8 cellular contexts compared by ENCODE assay signal in the genomic region with DNA sequence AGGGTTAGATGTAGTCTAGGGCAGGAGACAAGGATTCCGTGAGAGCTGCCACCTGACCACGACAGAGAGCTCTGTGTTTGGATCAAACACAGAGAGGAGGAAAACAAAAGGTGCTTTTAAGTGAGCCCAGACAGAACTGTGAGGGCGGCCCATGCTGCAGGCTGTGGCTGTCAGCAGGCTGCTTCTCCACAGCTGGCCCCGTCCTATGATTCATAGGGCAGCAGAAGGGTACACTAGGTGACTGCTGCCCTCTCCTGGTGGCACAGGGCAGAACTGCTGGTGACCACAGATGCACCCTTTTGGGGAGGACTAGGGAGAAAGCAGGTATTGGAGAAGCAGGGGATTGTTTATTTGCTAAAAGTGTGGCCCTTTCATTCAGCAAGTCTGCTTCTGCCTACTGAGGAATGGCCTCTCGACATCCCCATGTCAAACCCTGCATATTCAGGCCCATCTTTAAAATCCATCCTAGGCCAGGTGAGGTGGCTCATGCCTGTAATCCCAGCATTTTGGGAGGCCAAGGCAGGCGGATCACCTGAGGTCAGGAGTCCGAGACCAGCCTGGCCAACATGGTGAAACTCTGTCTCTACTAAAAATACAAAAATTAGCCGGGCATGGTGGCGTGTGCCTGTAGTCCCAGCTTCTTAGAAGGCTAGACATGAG.
DNase-seq lines count a peak whose midpoint lies in the region; ATAC-seq, FAIRE-seq and TF ChIP-seq lines count a peak whose summit lies in the region.
"Not testable (repeated sequence)": the region's sequence is repeated elsewhere in the genome, so short reads cannot be mapped to it uniquely, and the experiment has no call there.

No MANE protein-coding gene starts in this region.

- H3K4me3 Mint-ChIP-seq in CD14-positive monocyte; activated CD4-positive, alpha-beta T cell treated with anti-CD3 and anti-CD28 coated beads, Interleukin-2, amount 10 ng/mL, durations not matched to agents 7 days and 5 days: not testable (repeated sequence)
- H3K4me3 Mint-ChIP-seq in brain (peak overlapping the region in 2 of 5 experiments; percentile 64 to 87), neural crest cell (peak overlapping the region; percentile 87)

- TF ChIP-seq CTCF in CD14-positive monocyte (IDR thresholded peaks at IDR 0.05) (peak; percentile 82), brain (conservative IDR thresholded peaks at IDR 0.05) (peak; percentile 80 to 90), neural crest cell (conservative IDR thresholded peaks at IDR 0.05) (peak; percentile 83)

- intact Hi-C loops in CD14-positive monocyte (cut with micrococcal nuclease), result loop anchor here in 1 of 2 donors (5.0 kb wide), 1 partner anchor 237 kb away; no protein-coding TSS in a partner anchor
- intact Hi-C loops in Right ventricle myocardium superior (cut with DNase I), result not testable (repeated sequence)

- H3K36me3 Mint-ChIP-seq in CD14-positive monocyte, result peaks cover 11 to 33% of the 10 kb centered on the region in 2 donors
- H3K36me3 Mint-ChIP-seq in activated CD4-positive, alpha-beta T cell treated with anti-CD3 and anti-CD28 coated beads, Interleukin-2, amount 10 ng/mL, durations not matched to agents 7 days and 5 days (ENCODE audit: low read depth); brain; neural crest cell (ENCODE audit: low read depth): not testable (repeated sequence)

- not testable (repeated sequence) for ATAC-seq in Right ventricle myocardium superior (ENCODE audit: poor library complexity)

- not testable (repeated sequence) for H3K9me3 Mint-ChIP-seq in CD14-positive monocyte; activated CD4-positive, alpha-beta T cell treated with anti-CD3 and anti-CD28 coated beads, Interleukin-2, amount 10 ng/mL, durations not matched to agents 7 days and 5 days; brain; neural crest cell

- H3K27ac Mint-ChIP-seq in CD14-positive monocyte (peak overlapping the region in 2 of 7 donors; percentile 44 to 61), brain (peak overlapping the region in 4 of 5 experiments; percentile 43 to 89 (median 86))
- H3K27ac Mint-ChIP-seq in activated CD4-positive, alpha-beta T cell treated with anti-CD3 and anti-CD28 coated beads, Interleukin-2, amount 10 ng/mL, durations not matched to agents 7 days and 5 days; neural crest cell (ENCODE audit: unreplicated experiment): not testable (repeated sequence)

- POLR2A ChIA-PET in activated CD4-positive, alpha-beta T cell treated with anti-CD3 and anti-CD28 coated beads, Interleukin-2, amount 10 ng/mL, durations not matched to agents 7 days and 5 days (lab: Charles Lee), result not testable (repeated sequence)

- not testable (repeated sequence) for H3K27me3 Mint-ChIP-seq in CD14-positive monocyte (ENCODE audit: low read depth in 3 of 3); activated CD4-positive, alpha-beta T cell treated with anti-CD3 and anti-CD28 coated beads, Interleukin-2, amount 10 ng/mL, durations not matched to agents 7 days and 5 days; brain; neural crest cell (ENCODE audit: low read depth)

- H3K4me1 Mint-ChIP-seq in CD14-positive monocyte (peaks cover 24% of the 10 kb centered on the region), brain (peaks cover 23% of the 10 kb centered on the region), neural crest cell (peaks cover 26% of the 10 kb centered on the region)
- peaks cover 22% of the 10 kb centered on the region for H3K4me1 Mint-ChIP-seq in activated CD4-positive, alpha-beta T cell treated with anti-CD3 and anti-CD28 coated beads, Interleukin-2, amount 10 ng/mL, durations not matched to agents 7 days and 5 days

- CTCF ChIA-PET in activated CD4-positive, alpha-beta T cell treated with anti-CD3 and anti-CD28 coated beads, Interleukin-2, amount 10 ng/mL, durations not matched to agents 7 days and 5 days (lab: Charles Lee), result not testable (repeated sequence)

- not testable (repeated sequence) for FAIRE-seq in HTR-8/SVneo (lab: Jason Lieb, UNC)

- DNase-seq in CD14-positive monocyte (ENCODE audit: low spot score), result peak; percentile 80
- DNase-seq in HTR-8/SVneo (ENCODE audit: insufficient read length, low spot score), result peak; percentile 26
- DNase-seq in NOMO-1 treated with DMSO at 0.1 percent for 48 hours (lab: John Stamatoyannopoulos, UW; ENCODE audit: unreplicated experiment), result peak; percentile 24
- peak; percentile 71 for DNase-seq in activated CD4-positive, alpha-beta T cell treated with anti-CD3 and anti-CD28 coated beads, Interleukin-2, amount 10 ng/mL, durations not matched to agents 7 days and 5 days
- peak; percentile 85 for DNase-seq in Right ventricle myocardium superior
- peak; percentile 64 for DNase-seq in neural crest cell (ENCODE audit: low read depth, low spot score)
- peak; percentile 41 to 58 for DNase-seq in stimulated activated CD8-positive, alpha-beta memory T cell treated with anti-CD3 and anti-CD28 coated beads, Interleukin-15, amount 100 ng/mL, for 4 hours (ENCODE audit: low read depth in 2 of 2)

Comparison
In these comparisons a context has a peak if more than half of its experiments do, and no peak if none do; other contexts are left out.
1. DNase-seq: peak in every context shown above with its lines; median percentile 85 in Right ventricle myocardium superior; 80 in CD14-positive monocyte; 71 in activated CD4-positive, alpha-beta T cell treated with anti-CD3 and anti-CD28 coated beads, Interleukin-2, amount 10 ng/mL, durations not matched to agents 7 days and 5 days; 64 in neural crest cell; 50 in stimulated activated CD8-positive, alpha-beta memory T cell treated with anti-CD3 and anti-CD28 coated beads, Interleukin-15, amount 100 ng/mL, for 4 hours; 26 in HTR-8/SVneo; 24 in NOMO-1 treated with DMSO at 0.1 percent for 48 hours.